10 cellular contexts compared by ENCODE assay signal in genomic region chr6:125611573-125612399, GRCh38.
DNase-seq lines count a peak whose midpoint lies in the region; ATAC-seq and TF ChIP-seq lines count a peak whose summit lies in the region.
"Had no signal": no experiment of that assay in that cellular context is flagged by ENCODE, and none has a peak within 500 bp of the region (broad histone marks: within the 10 kb centered on the region; RNA-seq: fewer than 3 reads in every experiment).

No MANE protein-coding gene starts in this region.

- no peaks in the 10 kb centered on the region for H3K9me3 ChIP-seq in ectodermal cell (ENCODE audit: control insufficient read depth, low read length)
- no peaks in the 10 kb centered on the region for H3K9me3 ChIP-seq in mesodermal cell (ENCODE audit: control insufficient read depth, low read length)
- no peaks in the 10 kb centered on the region for H3K9me3 ChIP-seq in colonic mucosa

- H3K36me3 ChIP-seq in ectodermal cell (ENCODE audit: control insufficient read depth, insufficient read depth, low read length) (no peaks in the 10 kb centered on the region), mesodermal cell (ENCODE audit: control insufficient read depth, insufficient read depth, low read length) (no peaks in the 10 kb centered on the region), colonic mucosa (no peaks in the 10 kb centered on the region)

- no peak for TF ChIP-seq POLR2A in lower leg skin (IDR thresholded peaks at IDR 0.05)

- H3K27ac ChIP-seq in ectodermal cell (ENCODE audit: insufficient read depth, low read depth, low read length, poor library complexity, severe bottlenecking): peak overlapping the region; percentile 88
- peak overlapping the region; percentile 86 for H3K27ac ChIP-seq in mesodermal cell (ENCODE audit: low read depth, low read length, severe bottlenecking)
- H3K27ac ChIP-seq in colonic mucosa: no peak overlapping the region
- H3K27ac ChIP-seq: C4-2B, HL-60 had no signal

- WGBS in ectodermal cell, 2 experiments: 5 to 6% methylated on average over 11 of the region's 11 CpGs
- WGBS in mesodermal cell (ENCODE audit: insufficient coverage in 2 of 2), 2 experiments: 24 to 33% methylated on average over 7 of the region's 11 CpGs
- WGBS in lower leg skin, 2 donors: 35 to 37% methylated on average over 11 of the region's 11 CpGs

- intact Hi-C loops in lower leg skin (cut with DNase I; ENCODE audit: low total_unique reads): no loop called here
- intact Hi-C loops in colonic mucosa (cut with DNase I): no loop called here

- DNase-seq in A172 (ENCODE audit: low spot score) (peak; percentile 63), NCI-H1694 treated with DMSO at 0.1 percent for 48 hours (lab: John Stamatoyannopoulos, UW) (peak; percentile 14), lower leg skin (ENCODE audit: low spot score in 2 of 2) (no peak), colonic mucosa (no peak)

- ATAC-seq in GM18858 (IDR thresholded peaks at IDR 0.05; ENCODE audit: unreplicated experiment) (no peak), GM18519 (IDR thresholded peaks at IDR 0.05; ENCODE audit: low FRiP score, unreplicated experiment) (no peak)

- TF ChIP-seq CTCF in lower leg skin (IDR thresholded peaks at IDR 0.05): no peak
- no peak for TF ChIP-seq CTCF in colonic mucosa (IDR thresholded peaks at IDR 0.05)

- H3K4me3 ChIP-seq in ectodermal cell (ENCODE audit: insufficient read depth, low read depth, low read length) (no peak overlapping the region), mesodermal cell (ENCODE audit: extremely low read depth, insufficient read depth, low read length, poor library complexity, severe bottlenecking) (no peak overlapping the region), lower leg skin (ENCODE audit: low read depth, poor library complexity, severe bottlenecking) (no peak overlapping the region), colonic mucosa (no peak overlapping the region)

- H3K27me3 ChIP-seq in ectodermal cell (ENCODE audit: control insufficient read depth, insufficient read depth, low read length, poor library complexity, severe bottlenecking) (no peaks in the 10 kb centered on the region), colonic mucosa (no peaks in the 10 kb centered on the region)

- H3K4me1 ChIP-seq in ectodermal cell (ENCODE audit: control insufficient read depth, insufficient read depth, low read length) (peaks cover 25% of the 10 kb centered on the region), mesodermal cell (ENCODE audit: control insufficient read depth, insufficient read depth, low read length, poor library complexity, severe bottlenecking) (peaks cover 20% of the 10 kb centered on the region), colonic mucosa (no peaks in the 10 kb centered on the region)

- no peak overlapping the region for H3K9ac ChIP-seq in colonic mucosa (ENCODE audit: low read depth in 2 of 2, low read length in 2 of 2)

Comparison
In these comparisons a context has a peak if more than half of its experiments do, and no peak if none do; other contexts are left out.
1. DNase-seq: peak in A172 (single experiment) and NCI-H1694 treated with DMSO at 0.1 percent for 48 hours (single experiment); none in lower leg skin (0 of 2) and colonic mucosa (single experiment).